In the genomic region with DNA sequence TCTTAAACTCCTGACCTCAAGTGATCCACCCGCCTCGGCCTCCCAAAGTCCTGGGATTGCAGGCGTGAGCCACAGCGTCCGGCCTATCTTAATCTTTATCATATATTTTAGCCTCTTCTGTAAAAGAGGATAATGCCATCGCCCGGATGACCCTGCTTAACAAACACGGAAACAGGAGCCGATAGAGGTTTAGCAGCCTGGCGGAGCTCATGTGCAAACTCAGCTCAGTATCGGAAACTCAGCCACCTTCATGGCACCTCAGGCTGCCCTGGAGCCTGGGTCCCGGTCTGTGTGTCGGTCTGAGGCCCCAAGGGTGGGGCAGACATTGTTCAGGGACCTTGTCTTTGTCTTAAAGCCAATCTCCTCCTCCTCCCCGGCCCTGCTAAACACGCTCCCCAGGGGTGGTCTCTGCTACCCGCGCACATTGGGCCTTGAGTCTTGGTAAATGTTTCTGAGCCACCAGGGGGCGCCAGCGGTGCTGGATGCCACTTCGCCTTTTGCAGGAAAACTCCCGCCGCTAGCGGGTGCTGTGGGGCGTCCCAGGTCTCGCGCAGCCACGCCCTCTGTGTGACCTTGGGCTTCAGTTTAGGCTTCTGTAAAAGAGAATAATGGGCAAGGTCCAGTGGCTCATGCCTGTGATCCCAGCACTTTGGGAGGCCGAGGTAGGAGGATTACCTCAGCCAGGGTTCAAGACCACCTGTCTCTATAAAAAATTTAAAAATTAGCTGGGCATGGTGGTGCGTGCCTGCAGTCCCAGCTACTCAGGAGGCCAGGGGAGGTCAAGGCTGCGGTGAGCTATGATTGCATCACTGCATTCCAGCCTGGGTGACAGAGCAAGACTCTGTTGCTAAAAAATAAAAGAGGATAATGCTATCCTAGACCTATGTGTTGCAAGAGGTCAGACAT, we compare ENCODE assay signal across 1 cellular context.
TF ChIP-seq lines count a peak whose summit lies in the region.

No MANE protein-coding gene starts in this region.

TF ChIP-seq in GM12878, 131 proteins besides CTCF, POLR2A, EP300 and RAD21 (continued from another document and continues in another):
- TF ChIP-seq, protein P1, sequence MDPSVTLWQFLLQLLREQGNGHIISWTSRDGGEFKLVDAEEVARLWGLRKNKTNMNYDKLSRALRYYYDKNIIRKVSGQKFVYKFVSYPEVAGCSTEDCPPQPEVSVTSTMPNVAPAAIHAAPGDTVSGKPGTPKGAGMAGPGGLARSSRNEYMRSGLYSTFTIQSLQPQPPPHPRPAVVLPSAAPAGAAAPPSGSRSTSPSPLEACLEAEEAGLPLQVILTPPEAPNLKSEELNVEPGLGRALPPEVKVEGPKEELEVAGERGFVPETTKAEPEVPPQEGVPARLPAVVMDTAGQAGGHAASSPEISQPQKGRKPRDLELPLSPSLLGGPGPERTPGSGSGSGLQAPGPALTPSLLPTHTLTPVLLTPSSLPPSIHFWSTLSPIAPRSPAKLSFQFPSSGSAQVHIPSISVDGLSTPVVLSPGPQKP (IDR thresholded peaks at IDR 0.05; ENCODE audit: low read depth, low read length): no peak
- TF ChIP-seq IRF4 (IDR thresholded peaks at IDR 0.05; ENCODE audit: low read depth, low read length): peak; percentile 63
- no peak for TF ChIP-seq BMI1 (IDR thresholded peaks at IDR 0.05; ENCODE audit: borderline replicate concordance)
- no peak for TF ChIP-seq NFIC (IDR thresholded peaks at IDR 0.05; ENCODE audit: low read depth, low read length)
- TF ChIP-seq SRF (IDR thresholded peaks at IDR 0.05; ENCODE audit: low read depth in 2 of 2, low read length in 2 of 2): no peak
- peak; percentile 62; the same call in 1 of the 2 replicates for TF ChIP-seq DPF2 (IDR thresholded peaks at IDR 0.05)
- TF ChIP-seq BHLHE40 (IDR thresholded peaks at IDR 0.05; ENCODE audit: borderline replicate concordance in 1 of 2, low read depth in 2 of 2, low read length in 1 of 2): peak; percentile 53 to 66
- no peak for TF ChIP-seq SUZ12 (IDR thresholded peaks at IDR 0.05; ENCODE audit: unreplicated experiment)
- peak; percentile 70; the same call in 1 of the 2 replicates for TF ChIP-seq GATAD2B (conservative IDR thresholded peaks at IDR 0.05; ENCODE audit: low read depth)
- no peak for TF ChIP-seq JUNB (IDR thresholded peaks at IDR 0.05)
- TF ChIP-seq ZNF274 (IDR thresholded peaks at IDR 0.05; ENCODE audit: insufficient read depth, insufficient read length): no peak
- TF ChIP-seq ETV6 (conservative IDR thresholded peaks at IDR 0.05 in 1 of 2, IDR thresholded peaks at IDR 0.05 in 1 of 2; ENCODE audit: borderline replicate concordance in 1 of 2, low read depth in 1 of 2): no peak
- TF ChIP-seq, protein P2, sequence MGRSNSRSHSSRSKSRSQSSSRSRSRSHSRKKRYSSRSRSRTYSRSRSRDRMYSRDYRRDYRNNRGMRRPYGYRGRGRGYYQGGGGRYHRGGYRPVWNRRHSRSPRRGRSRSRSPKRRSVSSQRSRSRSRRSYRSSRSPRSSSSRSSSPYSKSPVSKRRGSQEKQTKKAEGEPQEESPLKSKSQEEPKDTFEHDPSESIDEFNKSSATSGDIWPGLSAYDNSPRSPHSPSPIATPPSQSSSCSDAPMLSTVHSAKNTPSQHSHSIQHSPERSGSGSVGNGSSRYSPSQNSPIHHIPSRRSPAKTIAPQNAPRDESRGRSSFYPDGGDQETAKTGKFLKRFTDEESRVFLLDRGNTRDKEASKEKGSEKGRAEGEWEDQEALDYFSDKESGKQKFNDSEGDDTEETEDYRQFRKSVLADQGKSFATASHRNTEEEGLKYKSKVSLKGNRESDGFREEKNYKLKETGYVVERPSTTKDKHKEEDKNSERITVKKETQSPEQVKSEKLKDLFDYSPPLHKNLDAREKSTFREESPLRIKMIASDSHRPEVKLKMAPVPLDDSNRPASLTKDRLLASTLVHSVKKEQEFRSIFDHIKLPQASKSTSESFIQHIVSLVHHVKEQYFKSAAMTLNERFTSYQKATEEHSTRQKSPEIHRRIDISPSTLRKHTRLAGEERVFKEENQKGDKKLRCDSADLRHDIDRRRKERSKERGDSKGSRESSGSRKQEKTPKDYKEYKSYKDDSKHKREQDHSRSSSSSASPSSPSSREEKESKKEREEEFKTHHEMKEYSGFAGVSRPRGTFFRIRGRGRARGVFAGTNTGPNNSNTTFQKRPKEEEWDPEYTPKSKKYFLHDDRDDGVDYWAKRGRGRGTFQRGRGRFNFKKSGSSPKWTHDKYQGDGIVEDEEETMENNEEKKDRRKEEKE (IDR thresholded peaks at IDR 0.05): no peak
- TF ChIP-seq, protein P3, sequence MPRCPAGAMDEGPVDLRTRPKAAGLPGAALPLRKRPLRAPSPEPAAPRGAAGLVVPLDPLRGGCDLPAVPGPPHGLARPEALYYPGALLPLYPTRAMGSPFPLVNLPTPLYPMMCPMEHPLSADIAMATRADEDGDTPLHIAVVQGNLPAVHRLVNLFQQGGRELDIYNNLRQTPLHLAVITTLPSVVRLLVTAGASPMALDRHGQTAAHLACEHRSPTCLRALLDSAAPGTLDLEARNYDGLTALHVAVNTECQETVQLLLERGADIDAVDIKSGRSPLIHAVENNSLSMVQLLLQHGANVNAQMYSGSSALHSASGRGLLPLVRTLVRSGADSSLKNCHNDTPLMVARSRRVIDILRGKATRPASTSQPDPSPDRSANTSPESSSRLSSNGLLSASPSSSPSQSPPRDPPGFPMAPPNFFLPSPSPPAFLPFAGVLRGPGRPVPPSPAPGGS (IDR thresholded peaks at IDR 0.05; ENCODE audit: borderline replicate concordance, insufficient read depth, low read depth, low read length, poor library complexity, severe bottlenecking): no peak
- TF ChIP-seq, protein P4, sequence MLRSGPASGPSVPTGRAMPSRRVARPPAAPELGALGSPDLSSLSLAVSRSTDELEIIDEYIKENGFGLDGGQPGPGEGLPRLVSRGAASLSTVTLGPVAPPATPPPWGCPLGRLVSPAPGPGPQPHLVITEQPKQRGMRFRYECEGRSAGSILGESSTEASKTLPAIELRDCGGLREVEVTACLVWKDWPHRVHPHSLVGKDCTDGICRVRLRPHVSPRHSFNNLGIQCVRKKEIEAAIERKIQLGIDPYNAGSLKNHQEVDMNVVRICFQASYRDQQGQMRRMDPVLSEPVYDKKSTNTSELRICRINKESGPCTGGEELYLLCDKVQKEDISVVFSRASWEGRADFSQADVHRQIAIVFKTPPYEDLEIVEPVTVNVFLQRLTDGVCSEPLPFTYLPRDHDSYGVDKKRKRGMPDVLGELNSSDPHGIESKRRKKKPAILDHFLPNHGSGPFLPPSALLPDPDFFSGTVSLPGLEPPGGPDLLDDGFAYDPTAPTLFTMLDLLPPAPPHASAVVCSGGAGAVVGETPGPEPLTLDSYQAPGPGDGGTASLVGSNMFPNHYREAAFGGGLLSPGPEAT (IDR thresholded peaks at IDR 0.05; ENCODE audit: low read depth): no peak
- peak; percentile 45 for TF ChIP-seq EED (IDR thresholded peaks at IDR 0.05; ENCODE audit: low read depth)
- no peak for TF ChIP-seq MYB (IDR thresholded peaks at IDR 0.05; ENCODE audit: borderline replicate concordance, low read depth, low read length)
- TF ChIP-seq TARDBP (IDR thresholded peaks at IDR 0.05; ENCODE audit: borderline replicate concordance): 0 out of 2 replicates have a peak, but pooled peaks have one; percentile 45
- TF ChIP-seq, protein P5, sequence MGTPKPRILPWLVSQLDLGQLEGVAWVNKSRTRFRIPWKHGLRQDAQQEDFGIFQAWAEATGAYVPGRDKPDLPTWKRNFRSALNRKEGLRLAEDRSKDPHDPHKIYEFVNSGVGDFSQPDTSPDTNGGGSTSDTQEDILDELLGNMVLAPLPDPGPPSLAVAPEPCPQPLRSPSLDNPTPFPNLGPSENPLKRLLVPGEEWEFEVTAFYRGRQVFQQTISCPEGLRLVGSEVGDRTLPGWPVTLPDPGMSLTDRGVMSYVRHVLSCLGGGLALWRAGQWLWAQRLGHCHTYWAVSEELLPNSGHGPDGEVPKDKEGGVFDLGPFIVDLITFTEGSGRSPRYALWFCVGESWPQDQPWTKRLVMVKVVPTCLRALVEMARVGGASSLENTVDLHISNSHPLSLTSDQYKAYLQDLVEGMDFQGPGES (IDR thresholded peaks at IDR 0.05): no peak
- TF ChIP-seq SMARCA5 (IDR thresholded peaks at IDR 0.05): peak; percentile 99
- TF ChIP-seq CBFB (IDR thresholded peaks at IDR 0.05; ENCODE audit: low read depth): no peak
- TF ChIP-seq, protein P6, sequence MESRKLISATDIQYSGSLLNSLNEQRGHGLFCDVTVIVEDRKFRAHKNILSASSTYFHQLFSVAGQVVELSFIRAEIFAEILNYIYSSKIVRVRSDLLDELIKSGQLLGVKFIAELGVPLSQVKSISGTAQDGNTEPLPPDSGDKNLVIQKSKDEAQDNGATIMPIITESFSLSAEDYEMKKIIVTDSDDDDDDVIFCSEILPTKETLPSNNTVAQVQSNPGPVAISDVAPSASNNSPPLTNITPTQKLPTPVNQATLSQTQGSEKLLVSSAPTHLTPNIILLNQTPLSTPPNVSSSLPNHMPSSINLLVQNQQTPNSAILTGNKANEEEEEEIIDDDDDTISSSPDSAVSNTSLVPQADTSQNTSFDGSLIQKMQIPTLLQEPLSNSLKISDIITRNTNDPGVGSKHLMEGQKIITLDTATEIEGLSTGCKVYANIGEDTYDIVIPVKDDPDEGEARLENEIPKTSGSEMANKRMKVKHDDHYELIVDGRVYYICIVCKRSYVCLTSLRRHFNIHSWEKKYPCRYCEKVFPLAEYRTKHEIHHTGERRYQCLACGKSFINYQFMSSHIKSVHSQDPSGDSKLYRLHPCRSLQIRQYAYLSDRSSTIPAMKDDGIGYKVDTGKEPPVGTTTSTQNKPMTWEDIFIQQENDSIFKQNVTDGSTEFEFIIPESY (IDR thresholded peaks at IDR 0.05): peak; percentile 19; the same call in 1 of the 2 replicates
- TF ChIP-seq HDAC2 (IDR thresholded peaks at IDR 0.05): no peak
- no peak for TF ChIP-seq SIX5 (IDR thresholded peaks at IDR 0.05; ENCODE audit: low read depth, low read length, severe bottlenecking)
- no peak for TF ChIP-seq NFYA (IDR thresholded peaks at IDR 0.05; ENCODE audit: borderline replicate concordance, low read depth, low read length)
- TF ChIP-seq POU2F2 (IDR thresholded peaks at IDR 0.05; ENCODE audit: borderline replicate concordance, low read depth, low read length): 0 out of 3 replicates have a peak, but pooled peaks have one; percentile 23
- peak; percentile 100 for TF ChIP-seq ESRRA (IDR thresholded peaks at IDR 0.05; ENCODE audit: low read length)
- TF ChIP-seq STAT1 (conservative IDR thresholded peaks at IDR 0.05): no peak
- TF ChIP-seq MEF2B (IDR thresholded peaks at IDR 0.05; ENCODE audit: partially characterized antibody, poor library complexity, severe bottlenecking): peak; percentile 60
- TF ChIP-seq BACH1 (IDR thresholded peaks at IDR 0.05; ENCODE audit: borderline replicate concordance): peak; percentile 54; the same call in 1 of the 2 replicates
- TF ChIP-seq SPI1 (IDR thresholded peaks at IDR 0.05; ENCODE audit: borderline replicate concordance, insufficient read depth, low read depth, low read length): no peak
- no peak for TF ChIP-seq SREBF2 (IDR thresholded peaks at IDR 0.05; ENCODE audit: low read length)
- TF ChIP-seq NR2C2 (IDR thresholded peaks at IDR 0.05; ENCODE audit: borderline replicate concordance, control insufficient read depth, insufficient read length, low read depth): no peak
- 0 out of 2 replicates have a peak, but pooled peaks have one; percentile 53 for TF ChIP-seq MEF2A (IDR thresholded peaks at IDR 0.05; ENCODE audit: insufficient read depth, low read depth, low read length)
- no peak for TF ChIP-seq KDM1A (IDR thresholded peaks at IDR 0.05; ENCODE audit: borderline replicate concordance)
- TF ChIP-seq, protein P7, sequence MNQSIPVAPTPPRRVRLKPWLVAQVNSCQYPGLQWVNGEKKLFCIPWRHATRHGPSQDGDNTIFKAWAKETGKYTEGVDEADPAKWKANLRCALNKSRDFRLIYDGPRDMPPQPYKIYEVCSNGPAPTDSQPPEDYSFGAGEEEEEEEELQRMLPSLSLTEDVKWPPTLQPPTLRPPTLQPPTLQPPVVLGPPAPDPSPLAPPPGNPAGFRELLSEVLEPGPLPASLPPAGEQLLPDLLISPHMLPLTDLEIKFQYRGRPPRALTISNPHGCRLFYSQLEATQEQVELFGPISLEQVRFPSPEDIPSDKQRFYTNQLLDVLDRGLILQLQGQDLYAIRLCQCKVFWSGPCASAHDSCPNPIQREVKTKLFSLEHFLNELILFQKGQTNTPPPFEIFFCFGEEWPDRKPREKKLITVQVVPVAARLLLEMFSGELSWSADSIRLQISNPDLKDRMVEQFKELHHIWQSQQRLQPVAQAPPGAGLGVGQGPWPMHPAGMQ (IDR thresholded peaks at IDR 0.05; ENCODE audit: borderline replicate concordance): no peak
- 0 out of 2 replicates have a peak, but pooled peaks have one; percentile 7 for TF ChIP-seq TCF12 (IDR thresholded peaks at IDR 0.05; ENCODE audit: low read depth, low read length)
- TF ChIP-seq CBX5 (IDR thresholded peaks at IDR 0.05; ENCODE audit: low read depth): 0 out of 2 replicates have a peak, but pooled peaks have one; percentile 82
- peak; percentile 84; the same call in 1 of the 2 replicates for TF ChIP-seq ZNF207 (IDR thresholded peaks at IDR 0.05; ENCODE audit: borderline replicate concordance)
- TF ChIP-seq PAX8 (IDR thresholded peaks at IDR 0.05): no peak
- peak; percentile 43 for TF ChIP-seq SP1 (IDR thresholded peaks at IDR 0.05; ENCODE audit: low read depth, low read length)
- TF ChIP-seq SREBF1 (IDR thresholded peaks at IDR 0.05; ENCODE audit: low read length): no peak
- TF ChIP-seq, protein P8, sequence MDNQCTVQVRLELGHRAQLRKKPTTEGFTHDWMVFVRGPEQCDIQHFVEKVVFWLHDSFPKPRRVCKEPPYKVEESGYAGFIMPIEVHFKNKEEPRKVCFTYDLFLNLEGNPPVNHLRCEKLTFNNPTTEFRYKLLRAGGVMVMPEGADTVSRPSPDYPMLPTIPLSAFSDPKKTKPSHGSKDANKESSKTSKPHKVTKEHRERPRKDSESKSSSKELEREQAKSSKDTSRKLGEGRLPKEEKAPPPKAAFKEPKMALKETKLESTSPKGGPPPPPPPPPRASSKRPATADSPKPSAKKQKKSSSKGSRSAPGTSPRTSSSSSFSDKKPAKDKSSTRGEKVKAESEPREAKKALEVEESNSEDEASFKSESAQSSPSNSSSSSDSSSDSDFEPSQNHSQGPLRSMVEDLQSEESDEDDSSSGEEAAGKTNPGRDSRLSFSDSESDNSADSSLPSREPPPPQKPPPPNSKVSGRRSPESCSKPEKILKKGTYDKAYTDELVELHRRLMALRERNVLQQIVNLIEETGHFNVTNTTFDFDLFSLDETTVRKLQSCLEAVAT (IDR thresholded peaks at IDR 0.05): no peak
- TF ChIP-seq, protein P9, sequence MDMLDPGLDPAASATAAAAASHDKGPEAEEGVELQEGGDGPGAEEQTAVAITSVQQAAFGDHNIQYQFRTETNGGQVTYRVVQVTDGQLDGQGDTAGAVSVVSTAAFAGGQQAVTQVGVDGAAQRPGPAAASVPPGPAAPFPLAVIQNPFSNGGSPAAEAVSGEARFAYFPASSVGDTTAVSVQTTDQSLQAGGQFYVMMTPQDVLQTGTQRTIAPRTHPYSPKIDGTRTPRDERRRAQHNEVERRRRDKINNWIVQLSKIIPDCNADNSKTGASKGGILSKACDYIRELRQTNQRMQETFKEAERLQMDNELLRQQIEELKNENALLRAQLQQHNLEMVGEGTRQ (IDR thresholded peaks at IDR 0.05; ENCODE audit: borderline replicate concordance, low read depth, low read length): no peak
